23 cellular contexts compared by ENCODE assay signal in genomic region chr10:112348759-112349158, GRCh38.
"Had no signal": no experiment of that assay in that cellular context is flagged by ENCODE, and none has a peak within 500 bp of the region (broad histone marks: within the 10 kb centered on the region; RNA-seq: fewer than 3 reads in every experiment).

No MANE protein-coding gene starts in this region.

- DNase-seq: naive thymus-derived CD8-positive, alpha-beta T cell; nephron progenitor cell; nucleus accumbens; ovary; posterior cingulate gyrus; psoas muscle; right lobe of liver; sigmoid colon; small intestine; stimulated activated CD4-positive, alpha-beta T cell treated with anti-CD3 and anti-CD28 coated beads, Interleukin-15, amount 100 ng/mL, for 24 hours; stimulated activated CD4-positive, alpha-beta T cell treated with anti-CD3 and anti-CD28 coated beads, Interleukin-2, amount 100 ng/mL, for 24 hours; stimulated activated CD4-positive, alpha-beta T cell treated with anti-CD3 and anti-CD28 coated beads, Interleukin-2, amount 100 ng/mL, for 48 hours; stimulated activated CD4-positive, alpha-beta T cell treated with anti-CD3 and anti-CD28 coated beads, Interleukin-4, amount 100 ng/mL, for 24 hours; stimulated activated naive B cell treated with anti-CD40 and anti-IgM and Interleukin-4, amounts not matched to agents 10 μg/mL and 1 μg/mL and 100 μg/mL, for 72 hours; stimulated activated naive CD4-positive, alpha-beta T cell treated with Interleukin-2 at 50 U/mL for 16 hours; testis; tibial artery; upper lobe of right lung; uterus had no signal

- H3K27ac ChIP-seq: neutrophil, ovary, parathyroid adenoma, psoas muscle, sigmoid colon, stomach, suprapubic skin, testis, tibial artery, upper lobe of right lung, uterus had no signal
